10 cellular contexts compared by ENCODE assay signal in genomic region chr3:156563900-156564682, GRCh38.
"Had no signal": no experiment of that assay in that cellular context is flagged by ENCODE, and none has a peak within 500 bp of the region (broad histone marks: within the 10 kb centered on the region; RNA-seq: fewer than 3 reads in every experiment).

No MANE protein-coding gene starts in this region.

- ATAC-seq: activated naive CD4-positive, alpha-beta T cell treated with anti-CD3 and anti-CD28 coated beads, Interleukin-2, amount 50 U/mL, for 72 hours; left lobe of liver; psoas muscle; right lobe of liver had no signal

- H3K27me3 ChIP-seq: right lobe of liver had no signal

- H3K4me1 ChIP-seq: psoas muscle, right lobe of liver had no signal

- H3K27ac ChIP-seq: psoas muscle, right lobe of liver had no signal

- H3K36me3 ChIP-seq: right lobe of liver had no signal

- H3K9me3 ChIP-seq: psoas muscle, right lobe of liver had no signal

- H3K4me3 ChIP-seq: psoas muscle, right lobe of liver had no signal

- DNase-seq: amygdala; cerebellar nuclear complex; dermis blood vessel endothelial cell; psoas muscle; right lobe of liver; stimulated activated CD4-positive, alpha-beta T cell treated with anti-CD3 and anti-CD28 coated beads, Interleukin-12 subunit alpha, Interleukin-12 subunit beta, amount 100 ng/mL, for 4 hours; stimulated activated CD4-positive, alpha-beta T cell treated with anti-CD3 and anti-CD28 coated beads, Interleukin-2, amount 100 ng/mL, for 48 hours; stimulated activated naive CD4-positive, alpha-beta T cell treated with Interleukin-2 at 50 U/mL for 16 hours had no signal
